1 cellular context compared by ENCODE assay signal in genomic region chr2:101064868-101065549, GRCh38.
TF ChIP-seq lines count a peak whose summit lies in the region.

No MANE protein-coding gene starts in this region.

TF ChIP-seq in HepG2, 621 proteins besides CTCF, POLR2A, EP300 and RAD21 (continued from another document and continues in another):
- TF ChIP-seq BCL3 (CRISPR knock-in tag; IDR thresholded peaks at IDR 0.05) (no peak), POLR2AphosphoS2 (IDR thresholded peaks at IDR 0.05; ENCODE audit: low read depth, low read length) (no peak), ZNF44 (CRISPR knock-in tag; IDR thresholded peaks at IDR 0.05) (no peak), HDAC6 (IDR thresholded peaks at IDR 0.05; ENCODE audit: low read depth, low read length) (no peak), ATM (IDR thresholded peaks at IDR 0.05; ENCODE audit: borderline replicate concordance) (no peak), TFE3 (CRISPR knock-in tag; IDR thresholded peaks at IDR 0.05) (peak; percentile 24; the same call in 1 of the 2 replicates), ZNF740 (CRISPR knock-in tag; IDR thresholded peaks at IDR 0.05) (no peak), SMAD3 (CRISPR knock-in tag; IDR thresholded peaks at IDR 0.05) (0 out of 2 replicates have a peak, but pooled peaks have one; percentile 72), TBX2 (CRISPR knock-in tag; IDR thresholded peaks at IDR 0.05; ENCODE audit: borderline replicate concordance) (peak; percentile 92), ZNF703 (CRISPR knock-in tag; IDR thresholded peaks at IDR 0.05; ENCODE audit: borderline replicate concordance) (no peak), ZNF224 (CRISPR knock-in tag; IDR thresholded peaks at IDR 0.05) (no peak), ZBTB49 (CRISPR knock-in tag; IDR thresholded peaks at IDR 0.05; ENCODE audit: borderline replicate concordance) (no peak), ZNF546 (CRISPR knock-in tag; conservative IDR thresholded peaks at IDR 0.05) (no peak), RARG (CRISPR knock-in tag; IDR thresholded peaks at IDR 0.05; ENCODE audit: low read depth) (no peak), HNRNPH1 (optimal IDR thresholded peaks at IDR 0.05; ENCODE audit: low read depth, low read length) (no peak), ZGPAT (CRISPR knock-in tag; IDR thresholded peaks at IDR 0.05) (peak; percentile 79), GATA4 (IDR thresholded peaks at IDR 0.05; ENCODE audit: borderline replicate concordance, low read depth) (peak; percentile 75; the same call in 1 of the 2 replicates), SMARCE1 (IDR thresholded peaks at IDR 0.05; ENCODE audit: borderline replicate concordance) (no peak), KDM1A (CRISPR knock-in tag; IDR thresholded peaks at IDR 0.05) (no peak), KMT2A (CRISPR knock-in tag; IDR thresholded peaks at IDR 0.05) (peak; percentile 74), ZBTB42 (CRISPR knock-in tag; IDR thresholded peaks at IDR 0.05) (no peak), ZNF407 (CRISPR knock-in tag; IDR thresholded peaks at IDR 0.05; ENCODE audit: not compliant biosample characterization) (no peak), ZNF121 (CRISPR knock-in tag; IDR thresholded peaks at IDR 0.05) (no peak), ZNF281 (CRISPR knock-in tag; IDR thresholded peaks at IDR 0.05; ENCODE audit: borderline replicate concordance) (peak; percentile 34; the same call in 1 of the 2 replicates), ZNF430 (CRISPR knock-in tag; IDR thresholded peaks at IDR 0.05) (no peak; the same call in 1 of the 2 replicates), FOXP4 (CRISPR knock-in tag; IDR thresholded peaks at IDR 0.05) (peak; percentile 88), ZNF543 (CRISPR knock-in tag; IDR thresholded peaks at IDR 0.05) (no peak), ZFP62 (CRISPR knock-in tag; IDR thresholded peaks at IDR 0.05) (no peak), ZSCAN30 (CRISPR knock-in tag; IDR thresholded peaks at IDR 0.05) (no peak), MTA3 (CRISPR knock-in tag; IDR thresholded peaks at IDR 0.05) (no peak), ZNF362 (CRISPR knock-in tag; IDR thresholded peaks at IDR 0.05; ENCODE audit: borderline replicate concordance) (peak; percentile 69; the same call in 1 of the 2 replicates)
